20 cellular contexts compared by ENCODE assay signal in the genomic region with DNA sequence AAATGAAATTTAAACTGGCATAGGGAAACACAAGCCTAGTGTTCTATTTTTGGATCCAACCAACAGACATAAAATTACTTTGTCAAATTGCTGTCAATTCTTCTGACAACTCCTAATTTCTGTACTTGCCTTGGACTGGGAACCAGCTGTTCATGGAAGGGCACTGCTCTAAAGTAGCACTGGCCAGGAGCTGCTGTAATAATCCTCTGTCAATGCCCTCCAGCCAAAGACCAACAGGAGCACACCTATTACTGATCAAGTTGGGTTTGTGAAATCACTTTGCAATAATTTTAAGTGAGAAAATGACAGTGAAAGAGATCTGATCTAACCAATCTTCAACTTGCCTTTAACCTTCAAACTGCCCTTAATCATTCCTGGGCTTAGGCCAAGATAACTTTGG. TPM values are rescaled to one million over a fixed set of nuclear protein-coding genes. Genes with fewer than 3 reads are reported as not detected.
"Had no signal": no experiment of that assay in that cellular context is flagged by ENCODE, and none has a peak within 500 bp of the region (broad histone marks: within the 10 kb centered on the region; RNA-seq: fewer than 3 reads in every experiment).

No MANE protein-coding gene starts in this region.

- H3K4me1 Mint-ChIP-seq: neural crest cell had no signal

- DNase-seq: activated B cell treated with CpG ODN at 0.5 μM for 24 hours; activated CD4-positive, alpha-beta T cell treated with anti-CD3 and anti-CD28 coated beads for 48 hours; activated CD8-positive, alpha-beta memory T cell treated with anti-CD3 and anti-CD28 coated beads for 24 hours; activated CD8-positive, alpha-beta memory T cell treated with anti-CD3 and anti-CD28 coated beads, Interleukin-2, amount 50 U/mL, for 48 hours; activated gamma-delta T cell treated with Interleukin-2 at 50 U/mL for 16 hours; body of pancreas; dorsolateral prefrontal cortex; endodermal cell; foreskin melanocyte; head of caudate nucleus; kidney; left lung; right cardiac atrium; stimulated activated naive CD8-positive, alpha-beta T cell treated with anti-CD3 and anti-CD28 coated beads, Interleukin-15, Interleukin-2, amounts not matched to agents 100 U/mL and 50 U/mL, for 24 hours; transverse colon had no signal

- ATAC-seq: activated naive CD4-positive, alpha-beta T cell treated with anti-CD3 and anti-CD28 coated beads, Interleukin-2, amount 50 U/mL, for 72 hours; body of pancreas; left lung; right cardiac atrium; stimulated activated naive CD8-positive, alpha-beta T cell treated with anti-CD3 and anti-CD28 coated beads, Interleukin-15, Interleukin-2, amounts not matched to agents 100 U/mL and 50 U/mL, for 24 hours had no signal

- H3K27me3 Mint-ChIP-seq: activated B cell treated with CpG ODN at 0.5 μM for 24 hours had no signal

- H3K9me3 Mint-ChIP-seq: activated B cell treated with CpG ODN at 0.5 μM for 24 hours; activated naive CD4-positive, alpha-beta T cell treated with anti-CD3 and anti-CD28 coated beads, Interleukin-2, amount 50 U/mL, for 72 hours; endodermal cell; neural crest cell had no signal

- H3K4me3 Mint-ChIP-seq: activated B cell treated with CpG ODN at 0.5 μM for 24 hours, endodermal cell, neural crest cell had no signal

- H3K27ac Mint-ChIP-seq: activated B cell treated with CpG ODN at 0.5 μM for 24 hours, endodermal cell had no signal

- FAIRE-seq: colon, kidney had no signal

RNA-seq across cellular contexts. Expression of a gene that starts 59.1 kb away (rescaled TPM):
- total RNA-seq: activated B cell treated with CpG ODN at 0.5 μM for 24 hours; activated naive CD4-positive, alpha-beta T cell treated with anti-CD3 and anti-CD28 coated beads, Interleukin-2, amount 50 U/mL, for 72 hours; cardiac septum; endodermal cell; neural crest cell; right cardiac atrium; transverse colon had no signal
- polyA plus RNA-seq: fibroblast of lung, right cardiac atrium had no signal
